In genomic region chr10:60522617-60523016, GRCh38 we compare ENCODE assay signal across 14 cellular contexts.
DNase-seq lines count a peak whose midpoint lies in the region; ATAC-seq, FAIRE-seq and TF ChIP-seq lines count a peak whose summit lies in the region.
"Had no signal": no experiment of that assay in that cellular context is flagged by ENCODE, and none has a peak within 500 bp of the region (broad histone marks: within the 10 kb centered on the region; RNA-seq: fewer than 3 reads in every experiment).

No MANE protein-coding gene starts in this region.

- peaks cover 12% of the 10 kb centered on the region for H3K9me3 Mint-ChIP-seq in mesothelial cell of epicardium

- peaks cover 4% of the 10 kb centered on the region; the same call in 1 of the 2 replicates for H3K9me3 ChIP-seq in HUES64 (ENCODE audit: insufficient read depth, low read depth, low read length)
- no peaks in the 10 kb centered on the region for H3K9me3 ChIP-seq in tibial nerve
- H3K9me3 ChIP-seq: BLaER1 had no signal

- peak overlapping the region; percentile 88 for H3K27ac Mint-ChIP-seq in mesothelial cell of epicardium

- H3K27ac ChIP-seq in HUES64 (ENCODE audit: low read depth, low read length): peak overlapping the region; percentile 36; the same call in 1 of the 2 replicates
- H3K27ac ChIP-seq in tibial nerve: peak overlapping the region in 3 of 4 donors; percentile 5 to 76 (median 44)
- H3K27ac ChIP-seq: BLaER1, PC-9 had no signal

- TF ChIP-seq POLR2A in tibial nerve (IDR thresholded peaks at IDR 0.05): no peak

- ATAC-seq in HG03439 (IDR thresholded peaks at IDR 0.05; ENCODE audit: unreplicated experiment) (no peak), GM21723 (IDR thresholded peaks at IDR 0.05; ENCODE audit: unreplicated experiment) (no peak)
- ATAC-seq: HCT116, K562 had no signal

- H3K4me3 ChIP-seq in HUES64 (ENCODE audit: low read length): no peak overlapping the region
- H3K4me3 ChIP-seq in astrocyte of the spinal cord (ENCODE audit: low read depth, low read length): no peak overlapping the region
- no peak overlapping the region for H3K4me3 ChIP-seq in tibial nerve
- H3K4me3 ChIP-seq: BLaER1, K562, PC-9 had no signal

- no peak overlapping the region for H3K9ac ChIP-seq in HUES64 (ENCODE audit: low read depth, low read length)
- H3K9ac ChIP-seq: BLaER1 had no signal

- in situ Hi-C loops in astrocyte of the spinal cord (cut with HindIII; ENCODE audit: low sequenced_read_pairs): no loop called here

- H3K27me3 Mint-ChIP-seq in mesothelial cell of epicardium (ENCODE audit: low read depth): no peaks in the 10 kb centered on the region

- H3K4me3 Mint-ChIP-seq in mesothelial cell of epicardium: no peak overlapping the region

- peaks cover 47% of the 10 kb centered on the region for H3K4me1 Mint-ChIP-seq in mesothelial cell of epicardium

- TF ChIP-seq EP300 in tibial nerve (IDR thresholded peaks at IDR 0.05): no peak

- H3K36me3 Mint-ChIP-seq in mesothelial cell of epicardium: peaks cover 3% of the 10 kb centered on the region

- H3K36me3 ChIP-seq in HUES64 (ENCODE audit: insufficient read depth, low read length): no peaks in the 10 kb centered on the region
- no peaks in the 10 kb centered on the region for H3K36me3 ChIP-seq in tibial nerve
- H3K36me3 ChIP-seq: BLaER1 had no signal

- H3K27me3 ChIP-seq in HUES64 (ENCODE audit: insufficient read depth, low read length) (no peaks in the 10 kb centered on the region), tibial nerve (no peaks in the 10 kb centered on the region)
- H3K27me3 ChIP-seq: BLaER1 had no signal

- DNase-seq in astrocyte of the spinal cord (ENCODE audit: low read depth, low spot score): peak; percentile 5
- no peak for DNase-seq in mesothelial cell of epicardium (ENCODE audit: low spot score in 2 of 2, unreplicated experiment in 2 of 2)
- no peak for DNase-seq in tibial nerve (ENCODE audit: low spot score in 2 of 2)
- DNase-seq in NCI-H2171 (lab: John Stamatoyannopoulos, UW): no peak
- no peak for DNase-seq in frontal cortex (ENCODE audit: low spot score in 2 of 2)
- DNase-seq: NCI-H1048, Right ventricle myocardium superior had no signal

- TF ChIP-seq CTCF in astrocyte of the spinal cord (IDR thresholded peaks at IDR 0.05; ENCODE audit: low read depth, low read length) (no peak), mesothelial cell of epicardium (IDR thresholded peaks at IDR 0.05; ENCODE audit: unreplicated experiment) (no peak), tibial nerve (IDR thresholded peaks at IDR 0.05) (no peak)

- peaks cover 24% of the 10 kb centered on the region for H3K4me1 ChIP-seq in HUES64 (ENCODE audit: insufficient read depth, low read length)
- H3K4me1 ChIP-seq in tibial nerve: peaks cover 0 to 10% (median 0%) of the 10 kb centered on the region in 4 donors
- H3K4me1 ChIP-seq: BLaER1 had no signal

- FAIRE-seq in frontal cortex (lab: Jason Lieb, UNC): no peak
- FAIRE-seq: K562 had no signal

- WGBS in HUES64: 91% methylated on average over 1 of the region's 2 CpGs
- WGBS in tibial nerve, 2 donors: 95 to 98% methylated on average over 2 of the region's 2 CpGs
